In the genomic region with DNA sequence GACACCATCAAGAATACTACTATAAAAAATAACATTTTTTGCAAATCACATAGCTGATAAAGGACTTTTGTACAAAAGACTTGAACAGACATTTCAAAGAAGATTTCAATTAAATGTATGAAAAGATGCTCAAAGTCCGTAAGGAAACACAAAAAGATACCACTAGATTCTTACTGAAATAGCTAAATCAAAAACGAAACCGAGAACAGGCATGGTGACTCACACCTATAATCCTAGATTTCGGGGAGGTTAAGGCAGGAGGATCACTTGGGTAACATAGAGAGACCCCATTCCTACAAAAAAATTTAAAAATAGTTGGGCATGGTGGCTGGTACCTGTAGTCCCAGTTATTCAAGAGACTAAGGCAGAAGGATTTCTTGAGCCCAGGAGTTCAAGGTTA, we compare ENCODE assay signal across 28 cellular contexts.
"Had no signal": no experiment of that assay in that cellular context is flagged by ENCODE, and none has a peak within 500 bp of the region (broad histone marks: within the 10 kb centered on the region; RNA-seq: fewer than 3 reads in every experiment).

No MANE protein-coding gene starts in this region.

- H3K27ac ChIP-seq: left lung, lower lobe of right lung, pancreas, prostate gland, sigmoid colon, spleen, suprapubic skin, thoracic aorta, tibial artery, upper lobe of right lung had no signal

- H3K4me1 ChIP-seq: left lung, lower lobe of right lung, pancreas, prostate gland, sigmoid colon, spleen, suprapubic skin, tibial artery, upper lobe of right lung had no signal

- H3K36me3 ChIP-seq: left lung, lower lobe of right lung, pancreas, prostate gland, sigmoid colon, spleen, suprapubic skin, thoracic aorta, tibial artery, upper lobe of right lung had no signal

- H3K27me3 ChIP-seq: left lung, pancreas, sigmoid colon, spleen, suprapubic skin, tibial artery, upper lobe of right lung had no signal

- DNase-seq: hypothalamus; immature natural killer cell; kidney; left colon; left lung; lower lobe of right lung; mammary epithelial cell; mesenchymal stem cell; naive thymus-derived CD8-positive, alpha-beta T cell; nucleus accumbens; pancreas; posterior cingulate gyrus; retina; right cardiac atrium; sigmoid colon; small intestine; spleen; stimulated activated CD4-positive, alpha-beta T cell treated with anti-CD3 and anti-CD28 coated beads, Interleukin-4, amount 100 ng/mL, for 24 hours; stimulated activated naive CD4-positive, alpha-beta T cell; tibial artery; trophoblast cell; upper lobe of right lung had no signal

- H3K9me3 ChIP-seq: lower lobe of right lung, pancreas, prostate gland, sigmoid colon, thoracic aorta, tibial artery, upper lobe of right lung had no signal

- ATAC-seq: left colon; left lung; lower lobe of right lung; naive thymus-derived CD8-positive, alpha-beta T cell; pancreas; right cardiac atrium; stimulated activated effector memory CD8-positive, alpha-beta T cell treated with anti-CD3 and anti-CD28 coated beads, Interleukin-12 subunit alpha, Interleukin-12 subunit beta, amount 100 ng/mL, for 72 hours; upper lobe of right lung had no signal

- H3K4me3 ChIP-seq: left lung, lower lobe of right lung, pancreas, prostate gland, sigmoid colon, spleen, suprapubic skin, thoracic aorta, tibial artery, upper lobe of right lung had no signal

- FAIRE-seq: islet of Langerhans, kidney, small intestine, urothelium cell line had no signal
